ENCODE assay signal across 8 cellular contexts in the genomic region with DNA sequence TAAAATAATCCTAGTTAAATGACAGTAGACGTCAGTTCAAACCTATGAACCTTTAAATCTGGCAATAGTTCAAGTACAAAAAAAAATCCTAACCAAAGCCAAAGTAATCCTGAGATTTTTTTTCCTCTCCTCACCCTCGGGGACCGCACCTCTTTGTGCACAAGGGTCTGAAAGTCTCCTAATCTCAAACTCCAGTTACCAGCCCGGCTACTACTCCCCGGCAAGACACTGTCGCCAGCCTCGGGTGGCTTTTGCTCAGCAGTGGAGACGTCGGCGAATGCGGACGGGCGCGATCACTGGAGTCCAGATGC. TPM values are rescaled to one million over a fixed set of nuclear protein-coding genes. Genes with fewer than 3 reads are reported as not detected.
DNase-seq lines count a peak whose midpoint lies in the region; ATAC-seq and TF ChIP-seq lines count a peak whose summit lies in the region.

No MANE protein-coding gene starts in this region.

- peak overlapping the region; percentile 87 for H3K4me3 Mint-ChIP-seq in dendritic cell treated with granulocyte-macrophage colony-stimulating factor and Interleukin-4, amounts not matched to agents 40 ng/mL and 50 ng/mL, for 4 days
- H3K4me3 Mint-ChIP-seq in natural killer cell treated with Interleukin-12 subunit alpha and Interleukin-12 subunit beta and Interleukin-15 and Interleukin-18, amount 100 ng/mL, for 72 hours = peak overlapping the region; percentile 97

- peak overlapping the region; percentile 97 for H3K27ac Mint-ChIP-seq in dendritic cell treated with granulocyte-macrophage colony-stimulating factor and Interleukin-4, amounts not matched to agents 40 ng/mL and 50 ng/mL, for 4 days
- H3K27ac Mint-ChIP-seq in natural killer cell treated with Interleukin-12 subunit alpha and Interleukin-12 subunit beta and Interleukin-15 and Interleukin-18, amount 100 ng/mL, for 72 hours = peak overlapping the region; percentile 97

- peaks cover 41% of the 10 kb centered on the region for H3K36me3 Mint-ChIP-seq in dendritic cell treated with granulocyte-macrophage colony-stimulating factor and Interleukin-4, amounts not matched to agents 40 ng/mL and 50 ng/mL, for 4 days (ENCODE audit: low read depth)
- peaks cover 11% of the 10 kb centered on the region for H3K36me3 Mint-ChIP-seq in natural killer cell treated with Interleukin-12 subunit alpha and Interleukin-12 subunit beta and Interleukin-15 and Interleukin-18, amount 100 ng/mL, for 72 hours

- H3K4me3 ChIP-seq in NB4 (ENCODE audit: low read depth, low read length) = peak overlapping the region; percentile 90

- no peak for TF ChIP-seq CTCF in NB4 (IDR thresholded peaks at IDR 0.05; ENCODE audit: low read depth, low read length)

- DNase-seq in NB4 (ENCODE audit: low read depth) (no peak), HK-2 (ENCODE audit: unreplicated experiment) (no peak), NCI-H2227 (lab: John Stamatoyannopoulos, UW; ENCODE audit: unreplicated experiment) (no peak)
- no peak for DNase-seq in natural killer cell treated with Interleukin-12 subunit alpha and Interleukin-12 subunit beta and Interleukin-15 and Interleukin-18, amount 100 ng/mL, for 72 hours (ENCODE audit: low spot score)

- ATAC-seq in GM21723 (IDR thresholded peaks at IDR 0.05; ENCODE audit: unreplicated experiment) (peak; percentile 1), GM19467 (IDR thresholded peaks at IDR 0.05; ENCODE audit: unreplicated experiment) (no peak), HG03571 (IDR thresholded peaks at IDR 0.05; ENCODE audit: unreplicated experiment) (no peak)
- no peak for ATAC-seq in natural killer cell treated with Interleukin-12 subunit alpha and Interleukin-12 subunit beta and Interleukin-15 and Interleukin-18, amount 100 ng/mL, for 72 hours

- no peaks in the 10 kb centered on the region for H3K9me3 Mint-ChIP-seq in dendritic cell treated with granulocyte-macrophage colony-stimulating factor and Interleukin-4, amounts not matched to agents 40 ng/mL and 50 ng/mL, for 4 days
- no peaks in the 10 kb centered on the region for H3K9me3 Mint-ChIP-seq in natural killer cell treated with Interleukin-12 subunit alpha and Interleukin-12 subunit beta and Interleukin-15 and Interleukin-18, amount 100 ng/mL, for 72 hours

- peaks cover 24% of the 10 kb centered on the region for H3K4me1 Mint-ChIP-seq in dendritic cell treated with granulocyte-macrophage colony-stimulating factor and Interleukin-4, amounts not matched to agents 40 ng/mL and 50 ng/mL, for 4 days (ENCODE audit: low read depth)
- peaks cover 20 to 45% of the 10 kb centered on the region in 2 donors for H3K4me1 Mint-ChIP-seq in natural killer cell treated with Interleukin-12 subunit alpha and Interleukin-12 subunit beta and Interleukin-15 and Interleukin-18, amount 100 ng/mL, for 72 hours (ENCODE audit: low read depth in 2 of 2)

- H3K27me3 Mint-ChIP-seq in dendritic cell treated with granulocyte-macrophage colony-stimulating factor and Interleukin-4, amounts not matched to agents 40 ng/mL and 50 ng/mL, for 4 days = no peaks in the 10 kb centered on the region
- no peaks in the 10 kb centered on the region for H3K27me3 Mint-ChIP-seq in natural killer cell treated with Interleukin-12 subunit alpha and Interleukin-12 subunit beta and Interleukin-15 and Interleukin-18, amount 100 ng/mL, for 72 hours

- no peak for TF ChIP-seq POLR2A in NB4 (IDR thresholded peaks at IDR 0.05; ENCODE audit: extremely low read depth, insufficient read length)

- intact Hi-C loops in dendritic cell treated with granulocyte-macrophage colony-stimulating factor and Interleukin-4, amounts not matched to agents 40 ng/mL and 50 ng/mL, for 4 days (cut with micrococcal nuclease) = loop anchor here (5.0 kb wide), 1 partner anchor 142 kb away; no protein-coding TSS in a partner anchor

RNA-seq across cellular contexts. Expression of gene SEC31A, which starts 0.4 kb away (rescaled TPM):
- 100 to 1,000 TPM; 140 to 145 TPM for total RNA-seq in natural killer cell treated with Interleukin-12 subunit alpha and Interleukin-12 subunit beta and Interleukin-15 and Interleukin-18, amount 100 ng/mL, for 72 hours

RNA-seq across cellular contexts. Expression of gene THAP9, which starts 10.0 kb away (rescaled TPM):
- 1 to 10 TPM; 1.7 to 3.0 TPM for total RNA-seq in natural killer cell treated with Interleukin-12 subunit alpha and Interleukin-12 subunit beta and Interleukin-15 and Interleukin-18, amount 100 ng/mL, for 72 hours
